ENCODE assay signal across 8 cellular contexts in the genomic region with DNA sequence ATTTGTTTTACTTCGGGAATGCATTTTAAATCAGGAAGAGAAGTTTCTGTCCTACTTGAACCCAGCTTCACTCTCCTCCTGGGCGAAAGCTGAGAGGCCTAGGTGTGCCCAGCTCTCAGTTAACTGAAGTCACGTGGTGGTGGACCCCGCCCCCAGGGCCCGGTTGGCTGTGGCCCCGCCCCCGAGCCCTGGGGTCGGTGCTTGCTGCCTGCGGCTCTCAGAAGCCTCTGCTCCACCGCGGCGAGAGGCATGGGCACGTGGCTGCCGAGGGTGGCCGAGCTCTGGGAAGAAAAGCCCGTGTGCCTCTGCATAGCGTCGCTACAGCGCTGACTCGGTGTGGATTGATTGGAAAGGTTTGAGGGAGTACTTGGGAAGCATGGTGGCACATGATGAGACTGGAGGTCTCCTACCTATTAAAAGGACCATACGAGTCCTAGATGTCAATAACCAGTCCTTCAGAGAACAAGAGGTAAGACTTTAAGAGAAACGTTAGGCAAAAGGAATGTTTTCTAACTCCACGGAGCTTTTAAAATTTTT. TPM values are rescaled to one million over a fixed set of nuclear protein-coding genes. Genes with fewer than 3 reads are reported as not detected.
DNase-seq lines count a peak whose midpoint lies in the region; ATAC-seq and TF ChIP-seq lines count a peak whose summit lies in the region.

No MANE protein-coding gene starts in this region.

- ATAC-seq in HG02623 (IDR thresholded peaks at IDR 0.05; ENCODE audit: unreplicated experiment), result peak; percentile 29
- ATAC-seq in HG02885 (IDR thresholded peaks at IDR 0.05; ENCODE audit: poor library complexity, unreplicated experiment), result no peak

- H3K27me3 Mint-ChIP-seq in endothelial cell (ENCODE audit: unreplicated experiment) (peaks cover 3% of the 10 kb centered on the region), mesothelial cell of epicardium (ENCODE audit: low read depth) (no peaks in the 10 kb centered on the region)

- no peaks in the 10 kb centered on the region for H3K36me3 Mint-ChIP-seq in endothelial cell (ENCODE audit: low read depth, unreplicated experiment)
- peaks cover under 1% of the 10 kb centered on the region for H3K36me3 Mint-ChIP-seq in mesothelial cell of epicardium

- peak; percentile 68 for DNase-seq in DMS 273 treated with DMSO at 0.1 percent for 48 hours (lab: John Stamatoyannopoulos, UW)
- peak; percentile 80 for DNase-seq in NCI-H226
- peak; percentile 45 for DNase-seq in activated CD8-positive, alpha-beta memory T cell treated with anti-CD3 and anti-CD28 coated beads, Interleukin-2, amount 50 U/mL, for 24 hours (ENCODE audit: extremely low read depth)
- DNase-seq in endothelial cell (ENCODE audit: low spot score), result peak; percentile 96
- peak; percentile 87 to 93 for DNase-seq in mesothelial cell of epicardium (ENCODE audit: low spot score in 2 of 2, unreplicated experiment in 2 of 2)
- peak; percentile 58 for DNase-seq in stimulated activated CD8-positive, alpha-beta memory T cell treated with anti-CD3 and anti-CD28 coated beads, Interleukin-15, amount 100 ng/mL, for 1 hour (ENCODE audit: low read depth)

- no peak for TF ChIP-seq CTCF in endothelial cell (IDR thresholded peaks at IDR 0.05; ENCODE audit: unreplicated experiment)
- no peak for TF ChIP-seq CTCF in mesothelial cell of epicardium (IDR thresholded peaks at IDR 0.05; ENCODE audit: unreplicated experiment)

- peak overlapping the region; percentile 65 for H3K27ac Mint-ChIP-seq in endothelial cell (ENCODE audit: unreplicated experiment)
- peak overlapping the region; percentile 95 for H3K27ac Mint-ChIP-seq in mesothelial cell of epicardium

- H3K9me3 Mint-ChIP-seq in endothelial cell (ENCODE audit: unreplicated experiment) (no peaks in the 10 kb centered on the region), mesothelial cell of epicardium (no peaks in the 10 kb centered on the region)

- H3K4me1 Mint-ChIP-seq in endothelial cell (ENCODE audit: unreplicated experiment) (peaks cover 21% of the 10 kb centered on the region), mesothelial cell of epicardium (peaks cover 57% of the 10 kb centered on the region)

- H3K4me3 Mint-ChIP-seq in endothelial cell (ENCODE audit: unreplicated experiment) (peak overlapping the region; percentile 91), mesothelial cell of epicardium (peak overlapping the region; percentile 89)

RNA-seq across cellular contexts. Expression of a gene that starts 34.1 kb away (rescaled TPM):
- total RNA-seq in endothelial cell (ENCODE audit: unreplicated experiment), result 57.7 TPM
- total RNA-seq in mesothelial cell of epicardium, result 201 to 205 TPM (median 205 TPM) in 3 replicates

RNA-seq across cellular contexts. Expression of a gene that starts 41.8 kb away (rescaled TPM):
- total RNA-seq in endothelial cell (ENCODE audit: unreplicated experiment), result not detected
- 0.11 to 0.22 TPM in 2 of 3 replicates, not detected in the other for total RNA-seq in mesothelial cell of epicardium

RNA-seq across cellular contexts. Expression of a gene that starts 52.9 kb away (rescaled TPM):
- not detected for total RNA-seq in endothelial cell (ENCODE audit: unreplicated experiment)
- total RNA-seq in mesothelial cell of epicardium, result 0.42 TPM in 1 of 3 replicates, not detected in the others

Comparison
In these comparisons a context has a peak if more than half of its experiments do, and no peak if none do; other contexts are left out.
1. DNase-seq: peak in every context shown above with its lines; median percentile 96 in endothelial cell; 90 in mesothelial cell of epicardium; 80 in NCI-H226; 68 in DMS 273 treated with DMSO at 0.1 percent for 48 hours; 58 in stimulated activated CD8-positive, alpha-beta memory T cell treated with anti-CD3 and anti-CD28 coated beads, Interleukin-15, amount 100 ng/mL, for 1 hour; 45 in activated CD8-positive, alpha-beta memory T cell treated with anti-CD3 and anti-CD28 coated beads, Interleukin-2, amount 50 U/mL, for 24 hours.